ENCODE assay signal across 8 cellular contexts in genomic region chr6:114096553-114097172, GRCh38.
DNase-seq lines count a peak whose midpoint lies in the region; ATAC-seq and TF ChIP-seq lines count a peak whose summit lies in the region.

No MANE protein-coding gene starts in this region.

- peaks cover 2% of the 10 kb centered on the region for H3K27me3 Mint-ChIP-seq in activated B cell treated with CpG ODN at 0.5 μM for 24 hours
- H3K27me3 Mint-ChIP-seq in activated T-helper 17 cell treated with anti-CD3 and anti-CD28 coated beads, Interleukin-2, amount 50 U/mL, for 72 hours = peaks cover 3% of the 10 kb centered on the region

- H3K4me3 Mint-ChIP-seq in activated B cell treated with CpG ODN at 0.5 μM for 24 hours = no peak overlapping the region
- no peak overlapping the region for H3K4me3 Mint-ChIP-seq in activated T-helper 17 cell treated with anti-CD3 and anti-CD28 coated beads, Interleukin-2, amount 50 U/mL, for 72 hours

- CTCF ChIA-PET in activated B cell treated with CpG ODN at 0.5 μM for 24 hours (lab: Charles Lee) = no interaction called here

- TF ChIP-seq CTCF in activated B cell treated with CpG ODN at 0.5 μM for 24 hours (IDR thresholded peaks at IDR 0.05) = peak; percentile 87

- no peaks in the 10 kb centered on the region for H3K9me3 Mint-ChIP-seq in activated B cell treated with CpG ODN at 0.5 μM for 24 hours
- no peaks in the 10 kb centered on the region for H3K9me3 Mint-ChIP-seq in activated T-helper 17 cell treated with anti-CD3 and anti-CD28 coated beads, Interleukin-2, amount 50 U/mL, for 72 hours

- no peak overlapping the region for H3K27ac Mint-ChIP-seq in activated B cell treated with CpG ODN at 0.5 μM for 24 hours
- no peak overlapping the region for H3K27ac Mint-ChIP-seq in activated T-helper 17 cell treated with anti-CD3 and anti-CD28 coated beads, Interleukin-2, amount 50 U/mL, for 72 hours

- no peaks in the 10 kb centered on the region for H3K4me1 Mint-ChIP-seq in activated B cell treated with CpG ODN at 0.5 μM for 24 hours
- no peaks in the 10 kb centered on the region for H3K4me1 Mint-ChIP-seq in activated T-helper 17 cell treated with anti-CD3 and anti-CD28 coated beads, Interleukin-2, amount 50 U/mL, for 72 hours

- intact Hi-C loops in activated B cell treated with CpG ODN at 0.5 μM for 24 hours (cut with micrococcal nuclease) = loop anchor here (10.0 kb wide), 2 partner anchors 208 to 1998 kb away; no protein-coding TSS in a partner anchor

- no peaks in the 10 kb centered on the region for H3K36me3 Mint-ChIP-seq in activated B cell treated with CpG ODN at 0.5 μM for 24 hours (ENCODE audit: low read depth)
- H3K36me3 Mint-ChIP-seq in activated T-helper 17 cell treated with anti-CD3 and anti-CD28 coated beads, Interleukin-2, amount 50 U/mL, for 72 hours (ENCODE audit: low read depth) = no peaks in the 10 kb centered on the region

- ATAC-seq in GM21515 (IDR thresholded peaks at IDR 0.05; ENCODE audit: unreplicated experiment) = peak; percentile 63
- no peak for ATAC-seq in activated B cell treated with CpG ODN at 0.5 μM for 24 hours (ENCODE audit: low read depth)
- no peak for ATAC-seq in activated T-helper 17 cell treated with anti-CD3 and anti-CD28 coated beads, Interleukin-2, amount 50 U/mL, for 72 hours (replicated peaks)
- ATAC-seq in GM21528 (IDR thresholded peaks at IDR 0.05; ENCODE audit: low FRiP score, unreplicated experiment) = no peak

- POLR2A ChIA-PET in activated B cell treated with CpG ODN at 0.5 μM for 24 hours (lab: Charles Lee) = no interaction called here

- DNase-seq in NCI-H2227 (lab: John Stamatoyannopoulos, UW; ENCODE audit: unreplicated experiment) = peak; percentile 33
- no peak for DNase-seq in NCI-H2227 treated with DMSO at 0.1 percent for 48 hours (lab: John Stamatoyannopoulos, UW)
- peak; percentile 71 for DNase-seq in NCI-H1105 (lab: John Stamatoyannopoulos, UW)
- no peak for DNase-seq in activated B cell treated with CpG ODN at 0.5 μM for 24 hours
- DNase-seq in kidney tubule cell (ENCODE audit: low spot score) = peak; percentile 51

Comparison
In these comparisons a context has a peak if more than half of its experiments do, and no peak if none do; other contexts are left out.
1. DNase-seq: peak in NCI-H2227 (single experiment), NCI-H1105 (single experiment) and kidney tubule cell (single experiment); none in NCI-H2227 treated with DMSO at 0.1 percent for 48 hours (single experiment) and activated B cell treated with CpG ODN at 0.5 μM for 24 hours (single experiment).